In genomic region chr19:3505598-3506383, GRCh38 we compare ENCODE assay signal across 8 cellular contexts. TPM values are rescaled to one million over a fixed set of nuclear protein-coding genes. Genes with fewer than 3 reads are reported as not detected.
A peak's percentile ranks its signal among the peaks of the same experiment; 100 is the strongest.
DNase-seq lines count a peak whose midpoint lies in the region; ATAC-seq and TF ChIP-seq lines count a peak whose summit lies in the region.

FZR1 (plus strand) TSS chr19:3506311; CDS start chr19:3522990, 16,679 bp downstream.

- H3K4me3 ChIP-seq in choroid plexus epithelial cell (ENCODE audit: low read depth, low read length): peak within 1 kb of the TSS; percentile 86

- DNase-seq in AML-193 (lab: John Stamatoyannopoulos, UW) (peak; percentile 90 to 93), NCI-H510A treated with DMSO at 0.1 percent for 48 hours (lab: John Stamatoyannopoulos, UW) (peak; percentile 89), choroid plexus epithelial cell (ENCODE audit: low read depth) (peak; percentile 99), kidney tubule cell (ENCODE audit: low spot score) (peak; percentile 99)
- DNase-seq in activated CD4-positive, alpha-beta T cell treated with anti-CD3 and anti-CD28 coated beads for 36 hours: peak; percentile 100
- DNase-seq in stimulated activated CD4-positive, alpha-beta T cell treated with anti-CD3 and anti-CD28 coated beads, Interleukin-1b, Interleukin-23, amount 100 ng/mL, for 24 hours (ENCODE audit: low read depth in 4 of 4, low spot score in 1 of 4): peak; percentile 96 to 99 (median 98)

- intact Hi-C loops in activated CD4-positive, alpha-beta T cell treated with anti-CD3 and anti-CD28 coated beads for 36 hours (cut with DNase I, micrococcal nuclease): loop anchor here (1.0 to 10.0 kb wide), 23 partner anchors 52 to 1641 kb away; partner anchors contain the start of genes MFSD12 (in 2 of the 2), MRPL54 (in 2 of the 2), CHAF1A (in 1 of the 2) and HDGFL2 (in 1 of the 2)

- peaks cover 23% of the 10 kb centered on the region for H3K36me3 Mint-ChIP-seq in activated CD4-positive, alpha-beta T cell treated with anti-CD3 and anti-CD28 coated beads for 36 hours (ENCODE audit: low read depth)

- peak within 1 kb of the TSS; percentile 84 for H3K4me3 Mint-ChIP-seq in activated CD4-positive, alpha-beta T cell treated with anti-CD3 and anti-CD28 coated beads for 36 hours

- H3K4me1 Mint-ChIP-seq in activated CD4-positive, alpha-beta T cell treated with anti-CD3 and anti-CD28 coated beads for 36 hours: peaks cover 45% of the 10 kb centered on the region

- no peak for TF ChIP-seq CTCF in choroid plexus epithelial cell (conservative IDR thresholded peaks at IDR 0.05; ENCODE audit: low read depth, low read length)

- no peaks in the 10 kb centered on the region for H3K9me3 Mint-ChIP-seq in activated CD4-positive, alpha-beta T cell treated with anti-CD3 and anti-CD28 coated beads for 36 hours (ENCODE audit: low read depth)

- POLR2A ChIA-PET in activated CD4-positive, alpha-beta T cell treated with anti-CD3 and anti-CD28 coated beads for 36 hours (lab: Charles Lee): no interaction called here

- TF ChIP-seq POLR2A in GM19193 (IDR thresholded peaks at IDR 0.05; ENCODE audit: extremely low read depth, insufficient read depth, insufficient read length): peak; percentile 73

- H3K27ac Mint-ChIP-seq in activated CD4-positive, alpha-beta T cell treated with anti-CD3 and anti-CD28 coated beads for 36 hours: peak within 1 kb of the TSS; percentile 86

- ATAC-seq in HG03439 (IDR thresholded peaks at IDR 0.05; ENCODE audit: unreplicated experiment): peak; percentile 82
- ATAC-seq in activated CD4-positive, alpha-beta T cell treated with anti-CD3 and anti-CD28 coated beads for 36 hours: peak; percentile 92

- CTCF ChIA-PET in activated CD4-positive, alpha-beta T cell treated with anti-CD3 and anti-CD28 coated beads for 36 hours (lab: Charles Lee): interaction anchor here (1.0 kb wide), 1 partner anchor 76 kb away, joined by 3 read pairs; no protein-coding TSS in a partner anchor

- H3K27me3 Mint-ChIP-seq in activated CD4-positive, alpha-beta T cell treated with anti-CD3 and anti-CD28 coated beads for 36 hours: no peaks in the 10 kb centered on the region

RNA-seq across cellular contexts. Expression of gene FZR1, which starts in this region (rescaled TPM):
- total RNA-seq in activated CD4-positive, alpha-beta T cell treated with anti-CD3 and anti-CD28 coated beads for 36 hours: 10 to 100 TPM; 40.8 to 50.7 TPM

Comparison
In these comparisons a context has a peak if more than half of its experiments do, and no peak if none do; other contexts are left out.
1. Peak in every context shown above with its lines: DNase-seq, ATAC-seq and H3K4me3 ChIP-seq.